ENCODE assay signal across 1 cellular context in the genomic region with DNA sequence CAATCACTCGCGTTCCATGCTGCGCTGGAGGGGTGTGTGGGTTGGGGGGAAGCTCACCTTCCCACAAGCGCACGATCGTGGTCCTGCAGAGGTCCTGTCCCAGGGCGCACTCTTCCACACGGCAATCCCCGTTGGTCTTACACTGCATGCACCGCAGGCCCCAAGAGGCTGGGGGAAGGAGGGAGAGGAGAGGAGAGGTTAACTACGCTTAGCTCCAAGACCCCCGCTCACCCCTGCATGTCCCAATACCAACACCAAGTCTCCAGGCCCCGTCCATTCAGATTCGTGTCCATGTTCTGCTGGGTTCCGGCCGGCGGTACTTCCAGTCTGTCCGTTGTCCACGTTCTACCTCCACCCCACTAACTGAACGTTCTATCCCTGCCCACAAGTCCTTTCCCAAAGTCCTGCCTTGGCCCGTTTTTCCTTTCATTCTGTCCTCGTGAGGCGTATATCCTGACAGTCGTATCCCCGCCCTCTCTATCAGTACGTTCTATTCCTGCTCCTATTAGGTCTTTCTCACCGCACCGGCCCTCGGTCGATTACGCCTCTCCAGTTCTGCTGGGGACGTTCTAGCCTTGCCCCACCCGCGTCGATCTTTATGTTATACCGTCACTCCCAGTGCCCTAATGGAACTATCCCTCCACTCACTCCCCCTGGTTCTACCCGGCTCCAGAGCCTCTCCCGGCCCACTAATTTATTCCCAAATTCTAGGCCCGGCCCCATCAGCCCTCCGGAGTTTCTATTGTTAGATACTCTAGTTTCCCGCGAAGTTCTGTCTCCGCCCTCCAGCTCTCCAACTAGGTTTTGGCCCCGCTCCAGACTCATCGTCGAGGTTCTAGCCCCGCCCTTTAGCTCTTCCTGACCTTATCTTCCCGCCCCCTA.
TF ChIP-seq lines count a peak whose summit lies in the region.

No MANE protein-coding gene starts in this region.

TF ChIP-seq in K562, 482 proteins besides CTCF, POLR2A, EP300 and RAD21 (continued from another document and continues in another):
- TF ChIP-seq ZBTB40 (IDR thresholded peaks at IDR 0.05), result peak; percentile 56; the same call in 1 of the 2 replicates
- TF ChIP-seq ZBTB40 (CRISPR knock-in tag; IDR thresholded peaks at IDR 0.05), result no peak
- TF ChIP-seq, protein P1, sequence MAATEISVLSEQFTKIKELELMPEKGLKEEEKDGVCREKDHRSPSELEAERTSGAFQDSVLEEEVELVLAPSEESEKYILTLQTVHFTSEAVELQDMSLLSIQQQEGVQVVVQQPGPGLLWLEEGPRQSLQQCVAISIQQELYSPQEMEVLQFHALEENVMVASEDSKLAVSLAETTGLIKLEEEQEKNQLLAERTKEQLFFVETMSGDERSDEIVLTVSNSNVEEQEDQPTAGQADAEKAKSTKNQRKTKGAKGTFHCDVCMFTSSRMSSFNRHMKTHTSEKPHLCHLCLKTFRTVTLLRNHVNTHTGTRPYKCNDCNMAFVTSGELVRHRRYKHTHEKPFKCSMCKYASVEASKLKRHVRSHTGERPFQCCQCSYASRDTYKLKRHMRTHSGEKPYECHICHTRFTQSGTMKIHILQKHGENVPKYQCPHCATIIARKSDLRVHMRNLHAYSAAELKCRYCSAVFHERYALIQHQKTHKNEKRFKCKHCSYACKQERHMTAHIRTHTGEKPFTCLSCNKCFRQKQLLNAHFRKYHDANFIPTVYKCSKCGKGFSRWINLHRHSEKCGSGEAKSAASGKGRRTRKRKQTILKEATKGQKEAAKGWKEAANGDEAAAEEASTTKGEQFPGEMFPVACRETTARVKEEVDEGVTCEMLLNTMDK (IDR thresholded peaks at IDR 0.05; ENCODE audit: borderline replicate concordance, insufficient read depth, low read depth, low read length, poor library complexity, severe bottlenecking), result no peak
- 0 out of 2 replicates have a peak, but pooled peaks have one; percentile 28 for TF ChIP-seq ZNF740 (CRISPR knock-in tag; IDR thresholded peaks at IDR 0.05)
- TF ChIP-seq ZNF740 (tag; IDR thresholded peaks at IDR 0.05), result no peak
- no peak for TF ChIP-seq ZNF785 (CRISPR knock-in tag; IDR thresholded peaks at IDR 0.05)
- TF ChIP-seq ILK (tag; IDR thresholded peaks at IDR 0.05; ENCODE audit: borderline replicate concordance, low read depth), result no peak
- peak; percentile 65; the same call in 1 of the 2 replicates for TF ChIP-seq MGA (IDR thresholded peaks at IDR 0.05)
- TF ChIP-seq TBP (optimal IDR thresholded peaks at IDR 0.05; ENCODE audit: low read depth, low read length), result no peak
- TF ChIP-seq OTX1 (CRISPR knock-in tag; IDR thresholded peaks at IDR 0.05), result peak; percentile 25; the same call in 1 of the 2 replicates
- no peak for TF ChIP-seq U2AF2 (optimal IDR thresholded peaks at IDR 0.05; ENCODE audit: low read depth, low read length)
- TF ChIP-seq NCOR1 (IDR thresholded peaks at IDR 0.05), result no peak
- TF ChIP-seq, protein P2, sequence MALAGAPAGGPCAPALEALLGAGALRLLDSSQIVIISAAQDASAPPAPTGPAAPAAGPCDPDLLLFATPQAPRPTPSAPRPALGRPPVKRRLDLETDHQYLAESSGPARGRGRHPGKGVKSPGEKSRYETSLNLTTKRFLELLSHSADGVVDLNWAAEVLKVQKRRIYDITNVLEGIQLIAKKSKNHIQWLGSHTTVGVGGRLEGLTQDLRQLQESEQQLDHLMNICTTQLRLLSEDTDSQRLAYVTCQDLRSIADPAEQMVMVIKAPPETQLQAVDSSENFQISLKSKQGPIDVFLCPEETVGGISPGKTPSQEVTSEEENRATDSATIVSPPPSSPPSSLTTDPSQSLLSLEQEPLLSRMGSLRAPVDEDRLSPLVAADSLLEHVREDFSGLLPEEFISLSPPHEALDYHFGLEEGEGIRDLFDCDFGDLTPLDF (CRISPR knock-in tag; IDR thresholded peaks at IDR 0.05), result peak; percentile 41; the same call in 1 of the 2 replicates
- peak; percentile 44; the same call in 1 of the 2 replicates for TF ChIP-seq ZNF263 (CRISPR knock-in tag; IDR thresholded peaks at IDR 0.05; ENCODE audit: borderline replicate concordance)
